In genomic region chr22:49606562-49606961, GRCh38 we compare ENCODE assay signal across 7 cellular contexts.
"Had no signal": no experiment of that assay in that cellular context is flagged by ENCODE, and none has a peak within 500 bp of the region (broad histone marks: within the 10 kb centered on the region; RNA-seq: fewer than 3 reads in every experiment).

No MANE protein-coding gene starts in this region.

- ATAC-seq: HCT116 had no signal

- H3K27ac ChIP-seq: GM23248 had no signal

- H3K4me1 ChIP-seq: HAP-1 had no signal

- DNase-seq: GM23248, GOT3, H7, HFFc6, IMR-90 had no signal

- H3K4me3 ChIP-seq: GM23248, HAP-1 had no signal

- H2AFZ ChIP-seq: GM23248 had no signal

- H3K9ac ChIP-seq: GM23248 had no signal
